41 cellular contexts compared by ENCODE assay signal in the genomic region with DNA sequence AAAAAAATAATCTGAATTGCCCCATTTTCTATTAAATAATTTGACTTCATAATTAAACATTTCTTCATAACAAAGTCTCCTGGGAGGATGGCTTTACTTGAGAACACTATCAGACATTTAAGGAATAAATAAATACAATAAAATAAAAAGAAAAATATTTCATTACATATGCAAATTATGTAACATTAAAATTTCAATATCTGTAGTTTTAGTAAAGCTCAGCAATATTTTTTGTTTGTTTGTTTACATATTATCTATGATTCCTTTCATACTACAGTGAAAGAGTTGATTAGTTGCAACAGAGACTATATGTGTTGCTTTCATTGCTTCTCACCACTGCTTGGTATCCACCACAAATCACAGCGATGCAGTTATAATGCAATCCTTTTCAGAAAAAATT.
"Had no signal": no experiment of that assay in that cellular context is flagged by ENCODE, and none has a peak within 500 bp of the region (broad histone marks: within the 10 kb centered on the region; RNA-seq: fewer than 3 reads in every experiment).

No MANE protein-coding gene starts in this region.

- H3K4me3 Mint-ChIP-seq: activated naive CD4-positive, alpha-beta T cell treated with anti-CD3 and anti-CD28 coated beads for 36 hours; activated naive CD4-positive, alpha-beta T cell treated with anti-CD3 and anti-CD28 coated beads, Interleukin-2, amount 10 ng/mL, durations not matched to agents 7 days and 5 days; activated naive CD4-positive, alpha-beta T cell treated with anti-CD3 and anti-CD28 coated beads, Interleukin-2, amount 50 U/mL, for 24 hours; activated naive CD8-positive, alpha-beta T cell; activated naive CD8-positive, alpha-beta T cell treated with anti-CD3 and anti-CD28 coated beads for 36 hours; activated naive CD8-positive, alpha-beta T cell treated with anti-CD3 and anti-CD28 coated beads, Interleukin-2, amount 10 ng/mL, durations not matched to agents 7 days and 5 days; activated naive CD8-positive, alpha-beta T cell treated with anti-CD3 and anti-CD28 coated beads, Interleukin-2, amount 50 U/mL, for 24 hours; activated T-cell treated with anti-CD3 and anti-CD28 coated beads, Interleukin-2, amount 50 U/mL, for 24 hours; activated T-cell treated with anti-CD3 and anti-CD28 coated beads, Interleukin-2, amount 50 U/mL, for 4 hours; activated T-cell treated with anti-CD3 and anti-CD28 coated beads, Interleukin-2, amount 50 U/mL, for 72 hours; activated T-helper 1 cell treated with anti-CD3 and anti-CD28 coated beads, Interleukin-12 subunit alpha, Interleukin-12 subunit beta, Interleukin-2, Interleukin-4 antibody, amounts not matched to agents 30 ng/mL and 10 ng/mL and 1 ng/mL, durations not matched to agents 14 hours and 24 hours and 36 hours; activated T-helper 17 cell treated with anti-CD3 and anti-CD28 coated beads, Interleukin-2, amount 50 U/mL, for 72 hours; central memory CD8-positive, alpha-beta T cell had no signal

- H3K36me3 Mint-ChIP-seq: activated naive CD4-positive, alpha-beta T cell treated with anti-CD3 and anti-CD28 coated beads, Interleukin-2, amount 10 ng/mL, durations not matched to agents 7 days and 5 days; activated naive CD4-positive, alpha-beta T cell treated with anti-CD3 and anti-CD28 coated beads, Interleukin-2, amount 50 U/mL, for 24 hours; activated naive CD4-positive, alpha-beta T cell treated with anti-CD3 and anti-CD28 coated beads, Interleukin-2, amount 50 U/mL, for 72 hours; activated naive CD8-positive, alpha-beta T cell; activated naive CD8-positive, alpha-beta T cell treated with anti-CD3 and anti-CD28 coated beads for 36 hours; activated naive CD8-positive, alpha-beta T cell treated with anti-CD3 and anti-CD28 coated beads, Interleukin-2, amount 10 ng/mL, durations not matched to agents 7 days and 5 days; brain had no signal

- H3K4me3 ChIP-seq: adrenal gland, ascending aorta, body of pancreas, breast epithelium, cardiac muscle cell had no signal

- H3K9me3 ChIP-seq: adrenal gland, ascending aorta, body of pancreas, breast epithelium had no signal

- H3K9me3 Mint-ChIP-seq: activated naive CD4-positive, alpha-beta T cell treated with anti-CD3 and anti-CD28 coated beads for 36 hours; activated naive CD4-positive, alpha-beta T cell treated with anti-CD3 and anti-CD28 coated beads, Interleukin-2, amount 10 ng/mL, durations not matched to agents 7 days and 5 days; activated naive CD8-positive, alpha-beta T cell treated with anti-CD3 and anti-CD28 coated beads for 36 hours; activated T-cell treated with anti-CD3 and anti-CD28 coated beads, Interleukin-2, amount 50 U/mL, for 24 hours; activated T-cell treated with anti-CD3 and anti-CD28 coated beads, Interleukin-2, amount 50 U/mL, for 4 hours; activated T-helper 1 cell treated with anti-CD3 and anti-CD28 coated beads, Interleukin-12 subunit alpha, Interleukin-12 subunit beta, Interleukin-2, Interleukin-4 antibody, amounts not matched to agents 30 ng/mL and 10 ng/mL and 1 ng/mL, durations not matched to agents 14 hours and 24 hours and 36 hours; activated T-helper 2 cell treated with anti-CD3 and anti-CD28 coated beads, Interferon-gamma antibody, Interleukin-2, Interleukin-4, amounts not matched to agents 10 μg/mL and 5 μg/mL and 100 μg/mL, durations not matched to agents 14 hours and 24 hours and 36 hours had no signal

- H3K27ac Mint-ChIP-seq: activated naive CD4-positive, alpha-beta T cell treated with anti-CD3 and anti-CD28 coated beads for 36 hours; activated naive CD4-positive, alpha-beta T cell treated with anti-CD3 and anti-CD28 coated beads, Interleukin-2, amount 10 ng/mL, durations not matched to agents 7 days and 5 days; activated naive CD4-positive, alpha-beta T cell treated with anti-CD3 and anti-CD28 coated beads, Interleukin-2, amount 50 U/mL, for 24 hours; activated naive CD4-positive, alpha-beta T cell treated with anti-CD3 and anti-CD28 coated beads, Interleukin-2, amount 50 U/mL, for 72 hours; activated naive CD8-positive, alpha-beta T cell; activated naive CD8-positive, alpha-beta T cell treated with anti-CD3 and anti-CD28 coated beads for 36 hours; activated naive CD8-positive, alpha-beta T cell treated with anti-CD3 and anti-CD28 coated beads, Interleukin-2, amount 10 ng/mL, durations not matched to agents 7 days and 5 days; activated naive CD8-positive, alpha-beta T cell treated with anti-CD3 and anti-CD28 coated beads, Interleukin-2, amount 50 U/mL, for 24 hours; activated T-cell treated with anti-CD3 and anti-CD28 coated beads, Interleukin-2, amount 50 U/mL, for 24 hours; activated T-cell treated with anti-CD3 and anti-CD28 coated beads, Interleukin-2, amount 50 U/mL, for 72 hours; activated T-helper 1 cell treated with anti-CD3 and anti-CD28 coated beads, Interleukin-12 subunit alpha, Interleukin-12 subunit beta, Interleukin-2, Interleukin-4 antibody, amounts not matched to agents 30 ng/mL and 10 ng/mL and 1 ng/mL, durations not matched to agents 14 hours and 24 hours and 36 hours; activated T-helper 17 cell treated with anti-CD3 and anti-CD28 coated beads, Interleukin-2, amount 50 U/mL, for 72 hours; activated T-helper 2 cell treated with anti-CD3 and anti-CD28 coated beads, Interferon-gamma antibody, Interleukin-2, Interleukin-4, amounts not matched to agents 10 μg/mL and 5 μg/mL and 100 μg/mL, durations not matched to agents 14 hours and 24 hours and 36 hours had no signal

- ATAC-seq: activated naive CD4-positive, alpha-beta T cell treated with anti-CD3 and anti-CD28 coated beads, Interleukin-2, amount 50 U/mL, for 72 hours; activated naive CD8-positive, alpha-beta T cell treated with anti-CD3 and anti-CD28 coated beads, Interleukin-2, amount 50 U/mL, for 24 hours; activated T-cell treated with anti-CD3 and anti-CD28 coated beads, Interleukin-2, amount 50 U/mL, for 4 hours; activated T-cell treated with anti-CD3 and anti-CD28 coated beads, Interleukin-2, amount 50 U/mL, for 72 hours; activated T-helper 17 cell treated with anti-CD3 and anti-CD28 coated beads, Interleukin-2, amount 50 U/mL, for 72 hours; body of pancreas had no signal

- H3K27me3 Mint-ChIP-seq: activated naive CD4-positive, alpha-beta T cell treated with anti-CD3 and anti-CD28 coated beads, Interleukin-2, amount 10 ng/mL, durations not matched to agents 7 days and 5 days; activated naive CD8-positive, alpha-beta T cell treated with anti-CD3 and anti-CD28 coated beads, Interleukin-2, amount 10 ng/mL, durations not matched to agents 7 days and 5 days; activated naive CD8-positive, alpha-beta T cell treated with anti-CD3 and anti-CD28 coated beads, Interleukin-2, amount 50 U/mL, for 24 hours; brain had no signal

- H3K4me1 ChIP-seq: adrenal gland, ascending aorta, body of pancreas, breast epithelium had no signal

- FAIRE-seq: astrocyte, bronchial epithelial cell had no signal

- H3K36me3 ChIP-seq: adrenal gland, ascending aorta, brain microvascular endothelial cell, breast epithelium, cardiac muscle cell had no signal

- H3K4me1 Mint-ChIP-seq: activated naive CD4-positive, alpha-beta T cell treated with anti-CD3 and anti-CD28 coated beads, Interleukin-2, amount 10 ng/mL, durations not matched to agents 7 days and 5 days; activated naive CD4-positive, alpha-beta T cell treated with anti-CD3 and anti-CD28 coated beads, Interleukin-2, amount 50 U/mL, for 24 hours; activated naive CD8-positive, alpha-beta T cell treated with anti-CD3 and anti-CD28 coated beads for 36 hours; activated naive CD8-positive, alpha-beta T cell treated with anti-CD3 and anti-CD28 coated beads, Interleukin-2, amount 10 ng/mL, durations not matched to agents 7 days and 5 days; activated naive CD8-positive, alpha-beta T cell treated with anti-CD3 and anti-CD28 coated beads, Interleukin-2, amount 50 U/mL, for 24 hours; activated T-helper 17 cell treated with anti-CD3 and anti-CD28 coated beads, Interleukin-2, amount 50 U/mL, for 72 hours; brain; central memory CD8-positive, alpha-beta T cell had no signal

- H3K27ac ChIP-seq: adrenal gland, ascending aorta, body of pancreas, brain microvascular endothelial cell, breast epithelium, cardiac muscle cell had no signal

- H3K27me3 ChIP-seq: adrenal gland, ascending aorta, body of pancreas, brain microvascular endothelial cell, breast epithelium, cardiac muscle cell had no signal

- DNase-seq: activated effector memory CD4-positive, alpha-beta T cell treated with anti-CD3 and anti-CD28 coated beads, Interleukin-2, amount 50 U/mL, for 16 hours; activated effector memory CD4-positive, alpha-beta T cell treated with Interleukin-2 at 50 U/mL for 16 hours; activated gamma-delta T cell; activated gamma-delta T cell treated with Interleukin-2 at 50 U/mL for 16 hours; activated naive CD4-positive, alpha-beta T cell; activated naive CD4-positive, alpha-beta T cell treated with anti-CD3 and anti-CD28 coated beads for 36 hours; activated naive CD4-positive, alpha-beta T cell treated with anti-CD3 and anti-CD28 coated beads, Interleukin-2, amount 10 ng/mL, durations not matched to agents 7 days and 5 days; activated naive CD4-positive, alpha-beta T cell treated with anti-CD3 and anti-CD28 coated beads, Interleukin-2, amount 50 U/mL, for 16 hours; activated naive CD4-positive, alpha-beta T cell treated with Interleukin-2 at 50 U/mL for 16 hours; activated naive CD8-positive, alpha-beta T cell treated with anti-CD3 and anti-CD28 coated beads for 36 hours; activated naive CD8-positive, alpha-beta T cell treated with anti-CD3 and anti-CD28 coated beads, Interleukin-2, amount 10 ng/mL, durations not matched to agents 7 days and 5 days; activated naive CD8-positive, alpha-beta T cell treated with anti-CD3 and anti-CD28 coated beads, Interleukin-2, amount 50 U/mL, for 24 hours; activated T-cell treated with anti-CD3 and anti-CD28 coated beads for 4 hours; activated T-cell treated with anti-CD3 and anti-CD28 coated beads, Interleukin-2, amount 50 U/mL, for 1 hour; activated T-cell treated with anti-CD3 and anti-CD28 coated beads, Interleukin-2, amount 50 U/mL, for 24 hours; activated T-cell treated with anti-CD3 and anti-CD28 coated beads, Interleukin-2, amount 50 U/mL, for 4 hours; activated T-cell treated with anti-CD3 and anti-CD28 coated beads, Interleukin-2, amount 50 U/mL, for 48 hours; activated T-cell treated with anti-CD3 and anti-CD28 coated beads, Interleukin-2, amount 50 U/mL, for 72 hours; adrenal gland; amniotic stem cell; amygdala; anterior cingulate cortex; aorta; body of pancreas; brain microvascular endothelial cell; caudate nucleus; central memory CD4-positive, alpha-beta T cell; cerebellar nuclear complex had no signal
